1 cellular context compared by ENCODE assay signal in the genomic region with DNA sequence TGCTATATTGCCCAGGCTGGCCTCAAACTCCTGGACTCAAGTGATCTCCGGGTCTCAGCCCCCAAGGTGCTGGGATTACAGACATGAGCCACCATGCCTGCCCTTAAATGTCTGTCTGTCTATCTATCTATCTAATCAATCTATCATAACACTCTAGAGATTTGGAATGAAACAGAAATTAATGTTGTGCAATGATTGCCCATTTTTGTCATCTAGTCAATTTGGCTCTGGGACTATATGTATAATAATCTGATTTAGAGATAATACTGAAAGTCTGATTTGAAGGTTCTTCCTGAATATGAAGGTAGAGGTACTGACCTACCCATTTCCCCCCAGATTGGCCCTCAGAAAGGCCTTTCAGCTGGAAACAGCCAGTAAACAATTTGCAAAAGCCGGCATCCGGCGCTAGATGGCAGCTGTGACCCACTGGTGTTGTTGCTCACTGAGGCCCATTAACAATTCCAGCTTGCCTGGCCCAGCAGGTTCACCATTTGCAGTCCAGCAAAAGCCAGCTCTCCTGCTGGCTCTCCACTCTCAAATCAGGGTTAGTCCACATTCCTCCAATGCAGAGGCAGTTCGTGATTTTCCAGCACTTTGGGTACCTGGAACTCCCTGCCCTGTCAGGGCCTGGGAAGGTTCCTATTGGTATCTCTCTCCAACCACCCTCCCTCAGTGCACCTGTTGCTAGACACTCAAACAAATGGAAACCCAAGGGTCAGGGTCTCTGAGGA.
TF ChIP-seq lines count a peak whose summit lies in the region.

No MANE protein-coding gene starts in this region.

TF ChIP-seq in IMR-90, 13 proteins besides CTCF, POLR2A, EP300 and RAD21:
- TF ChIP-seq SMC3 (IDR thresholded peaks at IDR 0.05; ENCODE audit: low read depth, low read length) (peak; percentile 93), CEBPB (IDR thresholded peaks at IDR 0.05; ENCODE audit: low read depth, low read length) (peak; percentile 63), NFE2L2 (IDR thresholded peaks at IDR 0.05; ENCODE audit: low read depth, low read length) (no peak)
